In genomic region chr2:210503622-210504300, GRCh38 we compare ENCODE assay signal across 9 cellular contexts. TPM values are rescaled to one million over a fixed set of nuclear protein-coding genes. Genes with fewer than 3 reads are reported as not detected.
A peak's percentile ranks its signal among the peaks of the same experiment; 100 is the strongest.
DNase-seq lines count a peak whose midpoint lies in the region; ATAC-seq and TF ChIP-seq lines count a peak whose summit lies in the region.
"Had no signal": no experiment of that assay in that cellular context is flagged by ENCODE, and none has a peak within 500 bp of the region (broad histone marks: within the 10 kb centered on the region; RNA-seq: fewer than 3 reads in every experiment).

No MANE protein-coding gene starts in this region.

- peaks cover 6% of the 10 kb centered on the region for H3K4me1 ChIP-seq in HAP-1
- H3K4me1 ChIP-seq in psoas muscle: no peaks in the 10 kb centered on the region

- H3K9me3 ChIP-seq in HAP-1: no peaks in the 10 kb centered on the region
- H3K9me3 ChIP-seq in psoas muscle: no peaks in the 10 kb centered on the region

- intact Hi-C loops in psoas muscle (cut with DNase I): no loop called here

- in situ Hi-C loops in HAP-1 (cut with MboI; ENCODE audit: low sequenced_read_pairs): no loop called here

- peak overlapping the region; percentile 99 for H3K27ac ChIP-seq in angular gyrus (ENCODE audit: low read depth, low read length)
- no peak overlapping the region for H3K27ac ChIP-seq in psoas muscle

- TF ChIP-seq CTCF in psoas muscle (IDR thresholded peaks at IDR 0.05): no peak

- H3K27me3 ChIP-seq in HAP-1 (ENCODE audit: low read depth) (peaks cover 3% of the 10 kb centered on the region; the same call in 1 of the 2 replicates), psoas muscle (ENCODE audit: insufficient read depth in 3 of 3, low read length in 2 of 3) (no peaks in the 10 kb centered on the region)

- DNase-seq in HAP-1 (ENCODE audit: low spot score in 2 of 2) (peak; percentile 21), hippocampal formation (lab: John Stamatoyannopoulos, UW) (peak; percentile 73 to 93), psoas muscle (no peak), GM19240 (ENCODE audit: insufficient read length, low spot score) (no peak)
- DNase-seq: effector CD4-positive, alpha-beta T cell had no signal

- peak in 1 of 4 donors; percentile 22 for ATAC-seq in psoas muscle
- ATAC-seq in HG03196 (IDR thresholded peaks at IDR 0.05; ENCODE audit: unreplicated experiment): no peak
- no peak for ATAC-seq in HG02870 (IDR thresholded peaks at IDR 0.05; ENCODE audit: unreplicated experiment)
- no peak for ATAC-seq in HG02798 (IDR thresholded peaks at IDR 0.05; ENCODE audit: poor library complexity, unreplicated experiment)

- WGBS in psoas muscle, 3 donors: 7 to 11% (median 7%) methylated on average over 9 of the region's 9 CpGs

- H3K4me3 ChIP-seq in HAP-1 (no peak overlapping the region), psoas muscle (peak overlapping the region; percentile 65)

- H3K36me3 ChIP-seq in HAP-1 (replicated peaks) (no peaks in the 10 kb centered on the region), psoas muscle (ENCODE audit: insufficient read depth in 1 of 2, low read depth in 1 of 2) (no peaks in the 10 kb centered on the region)

RNA-seq across cellular contexts. Expression of gene LANCL1, which starts 27.2 kb away (rescaled TPM):
- 10 to 100 TPM; 28.3 to 41.0 (median 38.8) TPM for total RNA-seq in psoas muscle
- polyA plus RNA-seq in psoas muscle: 10 to 100 TPM in 2 of 3 donors, 1 to 10 TPM in 1; 8.8 to 36.0 (median 14.4) TPM

RNA-seq across cellular contexts. Expression of gene CPS1, which starts 52.6 kb away (rescaled TPM):
- 1 to 10 TPM in 2 of 4 donors, under 1 TPM in 2; 0.55 to 2.3 (median 1.2) TPM for total RNA-seq in psoas muscle
- polyA plus RNA-seq in psoas muscle: under 1 TPM; 0.11 to 0.39 (median 0.13) TPM

Comparison
In these comparisons a context has a peak if more than half of its experiments do, and no peak if none do; other contexts are left out.
1. DNase-seq: peak in HAP-1 (2 of 2) and hippocampal formation (2 of 2); none in psoas muscle (0 of 2) and GM19240 (single experiment).